17 cellular contexts compared by ENCODE assay signal in genomic region chr5:10268100-10268499, GRCh38. TPM values are rescaled to one million over a fixed set of nuclear protein-coding genes. Genes with fewer than 3 reads are reported as not detected.
A peak's percentile ranks its signal among the peaks of the same experiment; 100 is the strongest.
DNase-seq lines count a peak whose midpoint lies in the region; ATAC-seq lines count a peak whose summit lies in the region.
"Had no signal": no experiment of that assay in that cellular context is flagged by ENCODE, and none has a peak within 500 bp of the region (broad histone marks: within the 10 kb centered on the region; RNA-seq: fewer than 3 reads in every experiment).

No MANE protein-coding gene starts in this region.

- no peak overlapping the region for H3K4me3 Mint-ChIP-seq in activated naive CD8-positive, alpha-beta T cell treated with anti-CD3 and anti-CD28 coated beads, Interleukin-2, amount 50 U/mL, for 24 hours
- no peak overlapping the region for H3K4me3 Mint-ChIP-seq in activated naive CD8-positive, alpha-beta T cell treated with anti-CD3 and anti-CD28 coated beads for 36 hours
- H3K4me3 Mint-ChIP-seq in T-helper 17 cell: no peak overlapping the region
- H3K4me3 Mint-ChIP-seq: CD8-positive, alpha-beta memory T cell had no signal

- ATAC-seq in activated naive CD8-positive, alpha-beta T cell treated with anti-CD3 and anti-CD28 coated beads, Interleukin-2, amount 50 U/mL, for 24 hours: no peak
- ATAC-seq in T-helper 17 cell: no peak
- ATAC-seq in HG02759 (IDR thresholded peaks at IDR 0.05; ENCODE audit: unreplicated experiment): no peak
- ATAC-seq in GM18907 (IDR thresholded peaks at IDR 0.05; ENCODE audit: unreplicated experiment): no peak

- H3K36me3 Mint-ChIP-seq in activated naive CD8-positive, alpha-beta T cell treated with anti-CD3 and anti-CD28 coated beads, Interleukin-2, amount 50 U/mL, for 24 hours (ENCODE audit: low read depth): peaks cover 31% of the 10 kb centered on the region
- peaks cover 9% of the 10 kb centered on the region for H3K36me3 Mint-ChIP-seq in activated naive CD8-positive, alpha-beta T cell treated with anti-CD3 and anti-CD28 coated beads for 36 hours
- no peaks in the 10 kb centered on the region for H3K36me3 Mint-ChIP-seq in T-helper 17 cell (ENCODE audit: low read depth)

- H3K27ac Mint-ChIP-seq in activated naive CD8-positive, alpha-beta T cell treated with anti-CD3 and anti-CD28 coated beads, Interleukin-2, amount 50 U/mL, for 24 hours: peak overlapping the region; percentile 32
- no peak overlapping the region for H3K27ac Mint-ChIP-seq in activated naive CD8-positive, alpha-beta T cell treated with anti-CD3 and anti-CD28 coated beads for 36 hours
- peak overlapping the region; percentile 4 for H3K27ac Mint-ChIP-seq in T-helper 17 cell

- H3K27me3 Mint-ChIP-seq in activated naive CD8-positive, alpha-beta T cell treated with anti-CD3 and anti-CD28 coated beads, Interleukin-2, amount 50 U/mL, for 24 hours: no peaks in the 10 kb centered on the region
- H3K27me3 Mint-ChIP-seq in activated naive CD8-positive, alpha-beta T cell treated with anti-CD3 and anti-CD28 coated beads for 36 hours: peaks cover 8% of the 10 kb centered on the region
- no peaks in the 10 kb centered on the region for H3K27me3 Mint-ChIP-seq in T-helper 17 cell

- no peak for DNase-seq in activated naive CD8-positive, alpha-beta T cell treated with anti-CD3 and anti-CD28 coated beads, Interleukin-2, amount 50 U/mL, for 24 hours
- DNase-seq in activated naive CD8-positive, alpha-beta T cell treated with anti-CD3 and anti-CD28 coated beads for 36 hours: no peak
- DNase-seq in T-helper 17 cell: no peak
- peak; percentile 44 for DNase-seq in iris pigment epithelial cell (ENCODE audit: low read depth)
- no peak for DNase-seq in OCI-M2 (lab: John Stamatoyannopoulos, UW; ENCODE audit: unreplicated experiment)
- DNase-seq in activated CD4-positive, alpha-beta T cell treated with anti-CD3 and anti-CD28 coated beads for 48 hours: no peak
- DNase-seq: 8988T; CD8-positive, alpha-beta memory T cell; DMS79; NCI-H1048; NCI-H146; NCI-H2081; NCI-H510A treated with DMSO at 0.1 percent for 48 hours; SHP77; SK-N-SH had no signal

- no peaks in the 10 kb centered on the region for H3K9me3 Mint-ChIP-seq in activated naive CD8-positive, alpha-beta T cell treated with anti-CD3 and anti-CD28 coated beads, Interleukin-2, amount 50 U/mL, for 24 hours
- peaks cover 3% of the 10 kb centered on the region for H3K9me3 Mint-ChIP-seq in activated naive CD8-positive, alpha-beta T cell treated with anti-CD3 and anti-CD28 coated beads for 36 hours

- H3K4me1 Mint-ChIP-seq in activated naive CD8-positive, alpha-beta T cell treated with anti-CD3 and anti-CD28 coated beads, Interleukin-2, amount 50 U/mL, for 24 hours: peaks cover 10% of the 10 kb centered on the region
- peaks cover 3% of the 10 kb centered on the region for H3K4me1 Mint-ChIP-seq in activated naive CD8-positive, alpha-beta T cell treated with anti-CD3 and anti-CD28 coated beads for 36 hours
- peaks cover 5% of the 10 kb centered on the region for H3K4me1 Mint-ChIP-seq in T-helper 17 cell

- H3K9me3 ChIP-seq in T-helper 17 cell (ENCODE audit: control insufficient read depth, low read length, poor library complexity, severe bottlenecking): no peaks in the 10 kb centered on the region
- H3K9me3 ChIP-seq: SK-N-SH had no signal

RNA-seq across cellular contexts. Expression of gene CCT5, which starts 18.0 kb away (rescaled TPM):
- 100 to 1,000 TPM; 548 to 564 TPM for total RNA-seq in activated naive CD8-positive, alpha-beta T cell treated with anti-CD3 and anti-CD28 coated beads for 36 hours
- 10 to 100 TPM; 62.6 to 73.0 TPM for total RNA-seq in T-helper 17 cell

RNA-seq across cellular contexts. Expression of gene ATPSCKMT, which starts 18.4 kb away (rescaled TPM):
- 10 to 100 TPM; 25.9 to 26.2 TPM for total RNA-seq in activated naive CD8-positive, alpha-beta T cell treated with anti-CD3 and anti-CD28 coated beads for 36 hours
- 1 to 10 TPM; 6.1 to 6.5 TPM for total RNA-seq in T-helper 17 cell

RNA-seq across cellular contexts. Expression of gene CMBL, which starts 39.6 kb away (rescaled TPM):
- 1 to 10 TPM; 2.4 to 2.9 TPM for total RNA-seq in activated naive CD8-positive, alpha-beta T cell treated with anti-CD3 and anti-CD28 coated beads for 36 hours
- total RNA-seq in T-helper 17 cell: under 1 TPM; 0.22 to 0.39 TPM

Comparison
In these comparisons a context has a peak if more than half of its experiments do, and no peak if none do; other contexts are left out.
1. RNA of gene CCT5, which starts 18.0 kb away (total RNA-seq): 548 to 564 TPM in activated naive CD8-positive, alpha-beta T cell treated with anti-CD3 and anti-CD28 coated beads for 36 hours; 62.6 to 73.0 TPM in T-helper 17 cell; every median in the first group is over 4 times any median in the second.